Comparison of ENCODE assay signal across 1 cellular context in the genomic region with DNA sequence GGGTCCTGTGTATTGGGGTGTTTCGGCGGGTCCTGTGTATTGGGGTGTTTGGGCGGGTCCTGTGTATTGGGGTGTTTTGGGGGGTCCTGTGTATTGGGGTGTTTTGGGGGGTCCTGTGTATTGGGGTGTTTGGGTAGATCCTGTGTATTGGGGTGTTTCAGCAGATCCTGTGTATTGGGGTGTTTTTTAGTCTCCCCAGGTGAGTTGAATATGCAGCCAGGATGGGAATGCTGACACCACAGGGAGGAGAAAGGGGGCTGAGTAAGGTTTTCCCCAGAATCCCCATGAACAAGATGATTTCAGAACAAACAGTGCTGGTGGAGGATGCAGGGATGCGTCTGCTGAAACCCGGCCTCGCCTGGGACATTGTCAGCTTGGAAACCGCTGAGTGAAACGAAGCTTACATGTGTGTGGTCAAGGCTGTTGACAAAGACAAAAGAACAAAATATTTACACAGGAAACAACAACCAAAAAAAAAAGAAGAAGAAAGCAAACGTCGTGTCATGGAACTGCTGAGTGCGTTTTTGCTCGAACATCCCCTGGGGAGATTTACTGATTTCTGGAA.
TF ChIP-seq lines count a peak whose summit lies in the region.

No MANE protein-coding gene starts in this region.

TF ChIP-seq in HepG2, 621 proteins besides CTCF, POLR2A, EP300 and RAD21 (continued from another document):
- TF ChIP-seq, protein P1, sequence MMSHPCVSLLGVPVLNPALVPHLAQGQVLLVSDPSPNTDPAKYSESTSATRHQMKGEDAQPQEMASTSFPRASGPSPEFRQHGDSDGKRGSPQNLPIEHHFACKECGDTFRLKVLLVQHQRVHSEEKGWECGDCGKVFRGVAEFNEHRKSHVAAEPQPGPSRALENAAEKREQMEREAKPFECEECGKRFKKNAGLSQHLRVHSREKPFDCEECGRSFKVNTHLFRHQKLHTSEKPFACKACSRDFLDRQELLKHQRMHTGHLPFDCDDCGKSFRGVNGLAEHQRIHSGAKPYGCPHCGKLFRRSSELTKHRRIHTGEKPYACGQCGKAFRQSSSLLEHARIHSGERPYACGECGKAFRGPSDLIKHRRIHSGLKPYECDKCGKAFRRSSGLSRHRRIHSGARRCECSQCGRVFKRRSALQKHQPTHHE (CRISPR knock-in tag; IDR thresholded peaks at IDR 0.05; ENCODE audit: borderline replicate concordance) = no peak
- no peak for TF ChIP-seq ZNF253 (CRISPR knock-in tag; IDR thresholded peaks at IDR 0.05; ENCODE audit: borderline replicate concordance)
